20 cellular contexts compared by ENCODE assay signal in the genomic region with DNA sequence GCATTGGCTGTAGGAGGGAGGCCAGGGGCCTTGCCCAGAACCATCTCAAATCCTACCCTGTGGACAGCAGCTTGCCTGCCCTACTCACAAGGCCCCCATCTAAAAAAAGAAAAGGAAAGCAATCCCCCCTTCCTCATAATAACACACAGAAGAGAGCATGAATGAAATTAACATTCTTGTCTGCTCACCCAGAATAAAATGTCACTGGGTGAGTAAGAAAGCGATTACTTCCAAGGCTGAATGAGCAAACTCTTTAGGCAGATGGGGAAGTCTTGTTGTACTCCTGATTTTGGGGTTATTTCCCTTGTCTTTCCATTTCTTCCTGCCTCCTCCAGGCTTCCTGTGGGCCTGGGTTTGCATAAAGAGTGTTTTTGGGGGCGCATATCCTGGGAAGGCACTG.
"Had no signal": no experiment of that assay in that cellular context is flagged by ENCODE, and none has a peak within 500 bp of the region (broad histone marks: within the 10 kb centered on the region; RNA-seq: fewer than 3 reads in every experiment).

No MANE protein-coding gene starts in this region.

- H3K36me3 Mint-ChIP-seq: activated naive CD4-positive, alpha-beta T cell treated with anti-CD3 and anti-CD28 coated beads, Interleukin-2, amount 50 U/mL, for 24 hours; naive B cell; T-cell had no signal

- H3K27ac ChIP-seq: coronary artery, epithelial cell of prostate, heart left ventricle, lower lobe of right lung, pancreas, psoas muscle, upper lobe of left lung, WERI-Rb-1 had no signal

- DNase-seq: activated gamma-delta T cell treated with Interleukin-2 at 50 U/mL for 16 hours; activated T-cell treated with anti-CD3 and anti-CD28 coated beads, Interleukin-2, amount 50 U/mL, for 1 hour; aorta; heart left ventricle; lower lobe of right lung; naive B cell; pancreas; psoas muscle; stimulated activated CD4-positive, alpha-beta T cell treated with anti-CD3 and anti-CD28 coated beads, Interleukin-4, amount 100 ng/mL, for 1 hour; stimulated activated naive CD4-positive, alpha-beta T cell; T-cell; upper lobe of left lung; WERI-Rb-1 had no signal

- H3K27ac Mint-ChIP-seq: activated naive CD4-positive, alpha-beta T cell treated with anti-CD3 and anti-CD28 coated beads, Interleukin-2, amount 50 U/mL, for 24 hours; naive B cell; T-cell had no signal

- ATAC-seq: heart left ventricle, left lobe of liver, lower lobe of right lung, pancreas, psoas muscle, T-cell had no signal

- H3K4me3 ChIP-seq: coronary artery, heart left ventricle, lower lobe of right lung, pancreas, psoas muscle, upper lobe of left lung had no signal

- H3K4me3 Mint-ChIP-seq: activated naive CD4-positive, alpha-beta T cell treated with anti-CD3 and anti-CD28 coated beads, Interleukin-2, amount 50 U/mL, for 24 hours; naive B cell had no signal

- H3K36me3 ChIP-seq: heart left ventricle, lower lobe of right lung, pancreas, upper lobe of left lung, WERI-Rb-1 had no signal

- FAIRE-seq: bronchial epithelial cell, keratinocyte, pancreas, TTC549 had no signal

- H3K4me1 ChIP-seq: lower lobe of right lung, pancreas, psoas muscle, upper lobe of left lung had no signal

- H3K27me3 ChIP-seq: heart left ventricle, pancreas, upper lobe of left lung had no signal

- H3K27me3 Mint-ChIP-seq: activated naive CD4-positive, alpha-beta T cell treated with anti-CD3 and anti-CD28 coated beads, Interleukin-2, amount 50 U/mL, for 24 hours; T-cell had no signal

- H3K9me3 ChIP-seq: lower lobe of right lung, pancreas, psoas muscle had no signal

- H3K9me3 Mint-ChIP-seq: activated naive CD4-positive, alpha-beta T cell treated with anti-CD3 and anti-CD28 coated beads, Interleukin-2, amount 50 U/mL, for 24 hours; T-cell had no signal
